In the genomic region with DNA sequence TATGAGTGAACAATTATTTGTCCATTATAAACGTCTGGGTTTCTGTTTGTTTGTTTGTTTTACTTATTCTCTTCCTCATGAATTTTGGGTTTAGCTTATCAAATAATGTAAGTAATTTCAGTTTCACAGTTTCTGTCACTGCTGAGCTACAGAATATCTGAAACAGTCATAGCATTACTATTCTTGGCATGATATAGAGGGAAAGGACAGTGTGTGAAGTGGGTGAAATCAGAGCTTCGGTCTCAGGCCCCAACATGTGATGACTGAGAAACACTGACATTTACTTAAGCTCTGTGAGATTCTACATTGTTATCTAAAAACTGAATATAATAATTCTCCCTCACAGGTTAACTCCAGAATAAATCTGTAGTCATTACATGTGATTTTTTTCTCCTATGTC, we compare ENCODE assay signal across 25 cellular contexts. TPM values are rescaled to one million over a fixed set of nuclear protein-coding genes. Genes with fewer than 3 reads are reported as not detected.
DNase-seq lines count a peak whose midpoint lies in the region; ATAC-seq and TF ChIP-seq lines count a peak whose summit lies in the region.
"Had no signal": no experiment of that assay in that cellular context is flagged by ENCODE, and none has a peak within 500 bp of the region (broad histone marks: within the 10 kb centered on the region; RNA-seq: fewer than 3 reads in every experiment).

No MANE protein-coding gene starts in this region.

- TF ChIP-seq CTCF in WERI-Rb-1 (IDR thresholded peaks at IDR 0.05; ENCODE audit: low read depth, low read length) (no peak), fibroblast of the aortic adventitia (IDR thresholded peaks at IDR 0.05; ENCODE audit: insufficient read depth, low read length) (no peak), BE2C (IDR thresholded peaks at IDR 0.05; ENCODE audit: low read depth, low read length) (no peak)

- peak overlapping the region; percentile 6; the same call in 1 of the 2 replicates for H3K27ac ChIP-seq in WERI-Rb-1
- H3K27ac ChIP-seq: cardiac muscle cell, epithelial cell of prostate, vagina had no signal

- H3K4me3 ChIP-seq in WERI-Rb-1 (ENCODE audit: low read depth, low read length) (no peak overlapping the region), fibroblast of the aortic adventitia (ENCODE audit: low read depth, low read length) (no peak overlapping the region), BE2C (ENCODE audit: low read depth, low read length) (no peak overlapping the region)
- H3K4me3 ChIP-seq: cardiac muscle cell, HAP-1, K562, neural progenitor cell, vagina had no signal

- ATAC-seq in GM19372 (IDR thresholded peaks at IDR 0.05; ENCODE audit: low read depth, unreplicated experiment) (peak; percentile 49), HG02759 (IDR thresholded peaks at IDR 0.05; ENCODE audit: unreplicated experiment) (no peak)
- ATAC-seq: activated naive CD8-positive, alpha-beta T cell treated with anti-CD3 and anti-CD28 coated beads, Interleukin-2, amount 50 U/mL, for 24 hours; left cardiac atrium had no signal

- DNase-seq in Daoy (ENCODE audit: low read depth) (peak; percentile 28), WERI-Rb-1 (no peak), fibroblast of the aortic adventitia (ENCODE audit: low read depth) (peak; percentile 55), BE2C (no peak)
- no peak for DNase-seq in stimulated activated CD4-positive, alpha-beta T cell treated with anti-CD3 and anti-CD28 coated beads, Interleukin-4, amount 100 ng/mL, for 24 hours
- no peak for DNase-seq in activated CD4-positive, alpha-beta T cell treated with anti-CD3 and anti-CD28 coated beads, Interleukin-2, amount 50 U/mL, for 48 hours
- DNase-seq: activated CD4-positive, alpha-beta T cell treated with anti-CD3 and anti-CD28 coated beads, Interleukin-2, amount 10 ng/mL, durations not matched to agents 24 days and 14 days; activated CD8-positive, alpha-beta memory T cell treated with anti-CD3 and anti-CD28 coated beads, Interleukin-2, amount 50 U/mL, for 4 hours; activated effector memory CD4-positive, alpha-beta T cell treated with Interleukin-2 at 50 U/mL for 16 hours; activated naive CD8-positive, alpha-beta T cell treated with anti-CD3 and anti-CD28 coated beads, Interleukin-2, amount 50 U/mL, for 24 hours; DMS 273 treated with DMSO at 0.1 percent for 48 hours; left cardiac atrium; NCI-H2107; NCI-H510A treated with DMSO at 0.1 percent for 48 hours; stimulated activated CD4-positive, alpha-beta T cell treated with anti-CD3 and anti-CD28 coated beads, Interleukin-12 subunit alpha, Interleukin-12 subunit beta, amount 100 ng/mL, for 4 hours; SW 1271 had no signal

- H3K9me3 ChIP-seq in WERI-Rb-1 (ENCODE audit: severe bottlenecking) (peaks cover 3% of the 10 kb centered on the region), BE2C (no peaks in the 10 kb centered on the region)
- H3K9me3 ChIP-seq: HAP-1, vagina had no signal

- no peaks in the 10 kb centered on the region for H3K27me3 ChIP-seq in WERI-Rb-1 (ENCODE audit: insufficient read depth, low read depth, severe bottlenecking)
- H3K27me3 ChIP-seq in BE2C = no peaks in the 10 kb centered on the region
- H3K27me3 ChIP-seq: cardiac muscle cell, neural progenitor cell, vagina had no signal

- H3K4me1 ChIP-seq in BE2C = no peaks in the 10 kb centered on the region
- H3K4me1 ChIP-seq: HAP-1, vagina had no signal

- H3K36me3 ChIP-seq in WERI-Rb-1 (no peaks in the 10 kb centered on the region), BE2C (no peaks in the 10 kb centered on the region)
- H3K36me3 ChIP-seq: cardiac muscle cell, HAP-1, neural progenitor cell, vagina had no signal

RNA-seq across cellular contexts. Expression of a gene that starts 8.8 kb away (rescaled TPM):
- total RNA-seq in Daoy (2014; rRNA removed; shearing (Covaris generic)) = not detected in 2 replicates
- not detected in 2 replicates for total RNA-seq in fibroblast of the aortic adventitia (ENCODE audit: low replicate concordance)
- not detected for polyA plus RNA-seq in BE2C (2012; ENCODE audit: insufficient read depth, insufficient read length, low read depth)
- total RNA-seq: activated CD4-positive, alpha-beta T cell treated with anti-CD3 and anti-CD28 coated beads, Interleukin-2, amount 10 ng/mL, durations not matched to agents 24 days and 14 days; cardiac muscle cell; K562; left cardiac atrium; vagina had no signal
- polyA plus RNA-seq: cardiac muscle cell, CD14-positive monocyte, K562 had no signal

RNA-seq across cellular contexts. Expression of a gene that starts 16.5 kb away (rescaled TPM):
- total RNA-seq in Daoy (2014; rRNA removed; shearing (Covaris generic)) = not detected in 2 replicates
- total RNA-seq in fibroblast of the aortic adventitia (ENCODE audit: low replicate concordance) = not detected in 2 replicates
- polyA plus RNA-seq in BE2C (2012; ENCODE audit: insufficient read depth, insufficient read length, low read depth) = not detected
- total RNA-seq: activated CD4-positive, alpha-beta T cell treated with anti-CD3 and anti-CD28 coated beads, Interleukin-2, amount 10 ng/mL, durations not matched to agents 24 days and 14 days; K562; left cardiac atrium; vagina had no signal
- polyA plus RNA-seq: cardiac muscle cell, CD14-positive monocyte, K562 had no signal

Comparison
In these comparisons a context has a peak if more than half of its experiments do, and no peak if none do; other contexts are left out.
1. DNase-seq: peak in Daoy (single experiment) and fibroblast of the aortic adventitia (single experiment); none in WERI-Rb-1 (single experiment), stimulated activated CD4-positive, alpha-beta T cell treated with anti-CD3 and anti-CD28 coated beads, Interleukin-4, amount 100 ng/mL, for 24 hours (single experiment), BE2C (single experiment) and activated CD4-positive, alpha-beta T cell treated with anti-CD3 and anti-CD28 coated beads, Interleukin-2, amount 50 U/mL, for 48 hours (0 of 2).